20 cellular contexts compared by ENCODE assay signal in genomic region chr1:21154717-21155116, GRCh38. TPM values are rescaled to one million over a fixed set of nuclear protein-coding genes. Genes with fewer than 3 reads are reported as not detected.
DNase-seq lines count a peak whose midpoint lies in the region; ATAC-seq lines count a peak whose summit lies in the region.
"Had no signal": no experiment of that assay in that cellular context is flagged by ENCODE, and none has a peak within 500 bp of the region (broad histone marks: within the 10 kb centered on the region; RNA-seq: fewer than 3 reads in every experiment).

No MANE protein-coding gene starts in this region.

- no peak overlapping the region for H3K4me3 ChIP-seq in GM23248
- H3K4me3 ChIP-seq in SK-N-MC = no peak overlapping the region

- peaks cover 4% of the 10 kb centered on the region; the same call in 1 of the 2 replicates for H3K36me3 ChIP-seq in GM23248 (ENCODE audit: low read depth)
- peaks cover 17% of the 10 kb centered on the region for H3K36me3 ChIP-seq in SK-N-MC (ENCODE audit: insufficient read depth, low read length)

- 98% methylated on average over 3 of the region's 3 CpGs for WGBS in GM23248 (ENCODE audit: low coverage in 1 of 2, low lambda C conversion rate in 2 of 2, missing lambda C conversion rate in 2 of 2), 2 experiments

- peaks cover 19% of the 10 kb centered on the region for H3F3A ChIP-seq in GM23248 (ENCODE audit: insufficient read depth)

- no peaks in the 10 kb centered on the region for H3K27me3 ChIP-seq in GM23248 (replicated peaks; ENCODE audit: insufficient read depth)

- peaks cover 87% of the 10 kb centered on the region for H3K79me2 ChIP-seq in GM23248 (ENCODE audit: insufficient read depth)

- H3K9ac ChIP-seq in GM23248 (no peak overlapping the region), SK-N-MC (ENCODE audit: insufficient read length) (no peak overlapping the region)

- H3K9me3 ChIP-seq in GM23248 (ENCODE audit: low read depth) = no peaks in the 10 kb centered on the region
- H3K9me3 ChIP-seq in SK-N-MC (ENCODE audit: low read depth, low read length) = no peaks in the 10 kb centered on the region

- H3K4me2 ChIP-seq in GM23248 (ENCODE audit: unreplicated experiment) = no peak overlapping the region

- H3K9me2 ChIP-seq in GM23248 (ENCODE audit: insufficient read depth) = no peaks in the 10 kb centered on the region

- in situ Hi-C loops in GM23248 (cut with MboI) = no loop called here

- DNase-seq in activated CD4-positive, CD25-positive, alpha-beta regulatory T cell (lab: John Stamatoyannopoulos, UW) = no peak
- DNase-seq in GM23248 (peak; percentile 23), SK-N-MC (ENCODE audit: low read depth, low spot score) (no peak), iris pigment epithelial cell (ENCODE audit: low read depth) (peak; percentile 30), HT-29 (ENCODE audit: low spot score) (no peak)
- DNase-seq: 8988T; C1 segment of cervical spinal cord; Calu3; CD8-positive, alpha-beta memory T cell; DMS153; NCI-H1694 treated with DMSO at 0.1 percent for 48 hours; NCI-H2081 treated with DMSO at 0.1 percent for 48 hours; NCI-H2171 treated with DMSO at 0.1 percent for 48 hours; NCI-H446 treated with DMSO at 0.1 percent for 48 hours; NCI-H526 treated with DMSO at 0.1 percent for 48 hours; PC-3; SHP77 had no signal

- H3K27ac ChIP-seq in GM23248 = no peak overlapping the region
- peak overlapping the region; percentile 73 for H3K27ac ChIP-seq in SK-N-MC

- no peaks in the 10 kb centered on the region for H4K20me1 ChIP-seq in GM23248 (ENCODE audit: insufficient read depth)

- H2AFZ ChIP-seq in GM23248 = no peak overlapping the region

- peak; percentile 38 to 56 for ATAC-seq in activated CD4-positive, CD25-positive, alpha-beta regulatory T cell treated with anti-CD3 and anti-CD28 coated beads, Interleukin-2, amount 50 U/mL, for 24 hours
- no peak for ATAC-seq in GM21360 (IDR thresholded peaks at IDR 0.05; ENCODE audit: unreplicated experiment)
- no peak for ATAC-seq in HG02763 (IDR thresholded peaks at IDR 0.05; ENCODE audit: unreplicated experiment)
- ATAC-seq: PC-3 had no signal

- H3K4me1 ChIP-seq in GM23248 (ENCODE audit: insufficient read depth) = peaks cover 32% of the 10 kb centered on the region

RNA-seq across cellular contexts. Expression of gene EIF4G3, which starts 22.0 kb away (rescaled TPM):
- total RNA-seq in GM23248 (2014; rRNA removed; shearing (Covaris generic)) = 43.1 and 65.5 TPM in 2 replicates
- 22.0 and 24.0 TPM in 2 replicates for polyA plus RNA-seq in GM23248 (2016; fragmentation: Nextera tagmentation; extraction: Ambion mirVana)
- 29.4 and 65.3 TPM in 2 replicates for total RNA-seq in HT-29 (2014; rRNA removed; shearing (Covaris generic))

Comparison
In these comparisons a context has a peak if more than half of its experiments do, and no peak if none do; other contexts are left out.
1. ATAC-seq: peak in activated CD4-positive, CD25-positive, alpha-beta regulatory T cell treated with anti-CD3 and anti-CD28 coated beads, Interleukin-2, amount 50 U/mL, for 24 hours (2 of 2); none in GM21360 (single experiment) and HG02763 (single experiment).
2. DNase-seq: peak in GM23248 (single experiment) and iris pigment epithelial cell (single experiment); none in activated CD4-positive, CD25-positive, alpha-beta regulatory T cell (0 of 4), SK-N-MC (single experiment) and HT-29 (single experiment).